ENCODE assay signal across 8 cellular contexts in the genomic region with DNA sequence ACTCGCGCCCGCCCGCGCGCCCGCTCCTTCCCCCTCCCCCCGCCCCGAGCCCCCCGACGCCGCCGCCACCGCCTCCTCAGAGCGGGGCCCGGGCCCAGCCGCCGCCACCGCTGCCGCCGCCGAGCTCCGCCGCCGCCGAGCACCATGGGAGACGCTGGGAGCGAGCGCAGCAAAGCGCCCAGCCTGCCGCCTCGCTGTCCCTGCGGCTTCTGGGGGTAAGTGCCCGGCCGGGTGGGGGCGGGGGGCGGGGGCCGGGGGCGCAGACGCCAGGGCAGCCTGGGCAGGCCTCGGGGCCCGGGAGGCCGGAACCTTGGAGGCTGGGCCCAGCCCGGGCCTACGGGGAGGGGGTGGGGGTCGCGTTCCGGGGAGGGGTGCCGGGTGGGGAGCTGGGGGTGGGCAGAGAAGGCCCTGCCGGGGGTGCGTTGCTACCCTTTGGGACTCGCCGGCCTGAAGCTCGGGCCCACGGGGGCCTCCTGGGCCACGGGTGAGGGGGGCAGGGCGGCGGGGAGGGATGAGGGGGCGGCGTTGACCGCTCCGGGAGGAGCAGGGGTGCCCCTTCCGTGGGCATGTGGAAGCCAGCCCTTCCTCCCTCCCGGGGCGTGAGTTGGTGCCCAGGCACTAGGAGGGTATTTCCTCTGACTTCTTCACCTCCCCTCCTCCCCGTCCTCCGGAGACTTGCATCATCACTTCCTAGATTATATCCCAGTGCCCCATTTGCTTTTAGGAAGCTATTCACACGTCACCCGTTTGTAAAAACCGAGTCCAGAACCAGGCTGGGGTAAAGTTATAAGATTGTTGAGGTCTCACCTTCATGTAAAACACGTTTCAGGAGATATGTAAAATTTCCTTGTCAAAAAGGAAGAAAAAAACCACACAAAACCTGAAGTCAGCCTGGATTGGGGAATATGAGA. TPM values are rescaled to one million over a fixed set of nuclear protein-coding genes. Genes with fewer than 3 reads are reported as not detected.
DNase-seq lines count a peak whose midpoint lies in the region; ATAC-seq and TF ChIP-seq lines count a peak whose summit lies in the region.

No MANE protein-coding gene starts in this region.

- peaks cover 0 to 2% (median 0%) of the 10 kb centered on the region in 5 donors for H3K36me3 Mint-ChIP-seq in naive thymus-derived CD4-positive, alpha-beta T cell
- peaks cover 7% of the 10 kb centered on the region for H3K36me3 Mint-ChIP-seq in stimulated activated naive CD8-positive, alpha-beta T cell treated with anti-CD3 and anti-CD28 coated beads, Interleukin-15, Interleukin-2, amounts not matched to agents 100 ng/mL and 50 ng/mL, for 24 hours (ENCODE audit: low read depth)

- H3K4me1 ChIP-seq in naive thymus-derived CD4-positive, alpha-beta T cell (ENCODE audit: control insufficient read depth in 2 of 2, insufficient read depth in 2 of 2, low read length in 2 of 2): peaks cover 30 to 31% of the 10 kb centered on the region in 2 donors

- peak overlapping the region; percentile 76 to 100 (median 94) for H3K4me3 Mint-ChIP-seq in naive thymus-derived CD4-positive, alpha-beta T cell
- H3K4me3 Mint-ChIP-seq in stimulated activated naive CD8-positive, alpha-beta T cell treated with anti-CD3 and anti-CD28 coated beads, Interleukin-15, Interleukin-2, amounts not matched to agents 100 ng/mL and 50 ng/mL, for 24 hours: peak overlapping the region; percentile 98

- peak overlapping the region; percentile 78 for H3K4me3 ChIP-seq in fibroblast of mammary gland (ENCODE audit: control insufficient read depth, low read depth, low read length)
- peak overlapping the region; percentile 10 for H3K4me3 ChIP-seq in naive thymus-derived CD4-positive, alpha-beta T cell (ENCODE audit: low read length)

- no peak for TF ChIP-seq CTCF in fibroblast of mammary gland (conservative IDR thresholded peaks at IDR 0.05; ENCODE audit: control insufficient read depth, insufficient read depth, low read depth, low read length)

- intact Hi-C loops in naive thymus-derived CD4-positive, alpha-beta T cell (cut with micrococcal nuclease): loop anchor here (1.0 to 10.0 kb wide), 13 partner anchors 29 to 883 kb away; partner anchors contain the start of genes CMTR1 (in 2 of the 2), GLO1 (in 2 of the 2) and RNF8 (in 2 of the 2)

- POLR2A ChIA-PET in naive thymus-derived CD4-positive, alpha-beta T cell (lab: Charles Lee): interaction anchor here (1.2 to 2.4 kb wide), 6 partner anchors 7 to 122 kb away, joined by 4 to 14 read pairs (median 8); partner anchors contain the start of gene MDGA1

- DNase-seq in AG08395 (ENCODE audit: low spot score): peak; percentile 47
- peak; percentile 79 for DNase-seq in H4 (ENCODE audit: low spot score)
- DNase-seq in OCI-M1 (lab: John Stamatoyannopoulos, UW): peak; percentile 85
- peak; percentile 12 for DNase-seq in activated T-helper 1 cell treated with Interleukin-2 at 50 U/mL for 16 hours (ENCODE audit: low read depth)
- peak; percentile 65 for DNase-seq in fibroblast of mammary gland (ENCODE audit: low read depth)
- DNase-seq in naive thymus-derived CD4-positive, alpha-beta T cell: peak in 7 of 9 donors; percentile 9 to 66 (median 25)

- H3K36me3 ChIP-seq in naive thymus-derived CD4-positive, alpha-beta T cell (ENCODE audit: control insufficient read depth in 2 of 3, insufficient read depth in 3 of 3, low read length in 3 of 3): peaks cover 0 to 6% (median 0%) of the 10 kb centered on the region in 3 experiments

- no peaks in the 10 kb centered on the region for H3K9me3 ChIP-seq in naive thymus-derived CD4-positive, alpha-beta T cell (ENCODE audit: control insufficient read depth in 2 of 3, low read length in 3 of 3)

- H3K4me1 Mint-ChIP-seq in naive thymus-derived CD4-positive, alpha-beta T cell: peaks cover 46 to 74% (median 63%) of the 10 kb centered on the region in 7 donors
- H3K4me1 Mint-ChIP-seq in stimulated activated naive CD8-positive, alpha-beta T cell treated with anti-CD3 and anti-CD28 coated beads, Interleukin-15, Interleukin-2, amounts not matched to agents 100 ng/mL and 50 ng/mL, for 24 hours (ENCODE audit: low read depth): peaks cover 60% of the 10 kb centered on the region

- CTCF ChIA-PET in naive thymus-derived CD4-positive, alpha-beta T cell (lab: Charles Lee): interaction anchor here (0.6 kb wide), 1 partner anchor 192 kb away, joined by 3 read pairs; no protein-coding TSS in a partner anchor

- H3K27me3 Mint-ChIP-seq in naive thymus-derived CD4-positive, alpha-beta T cell: peaks cover 0 to 23% (median 0%) of the 10 kb centered on the region in 5 donors
- no peaks in the 10 kb centered on the region for H3K27me3 Mint-ChIP-seq in stimulated activated naive CD8-positive, alpha-beta T cell treated with anti-CD3 and anti-CD28 coated beads, Interleukin-15, Interleukin-2, amounts not matched to agents 100 ng/mL and 50 ng/mL, for 24 hours

- H3K27me3 ChIP-seq in naive thymus-derived CD4-positive, alpha-beta T cell (ENCODE audit: control insufficient read depth in 2 of 2, insufficient read depth in 2 of 2, low read length in 2 of 2): no peaks in the 10 kb centered on the region

- H3K9me3 Mint-ChIP-seq in naive thymus-derived CD4-positive, alpha-beta T cell: no peaks in the 10 kb centered on the region
- no peaks in the 10 kb centered on the region for H3K9me3 Mint-ChIP-seq in stimulated activated naive CD8-positive, alpha-beta T cell treated with anti-CD3 and anti-CD28 coated beads, Interleukin-15, Interleukin-2, amounts not matched to agents 100 ng/mL and 50 ng/mL, for 24 hours

- peak overlapping the region; percentile 93 for H3K27ac ChIP-seq in naive thymus-derived CD4-positive, alpha-beta T cell (ENCODE audit: low read depth, low read length)

- H3K27ac Mint-ChIP-seq in naive thymus-derived CD4-positive, alpha-beta T cell: peak overlapping the region; percentile 40 to 98 (median 88)
- peak overlapping the region; percentile 72 for H3K27ac Mint-ChIP-seq in stimulated activated naive CD8-positive, alpha-beta T cell treated with anti-CD3 and anti-CD28 coated beads, Interleukin-15, Interleukin-2, amounts not matched to agents 100 ng/mL and 50 ng/mL, for 24 hours

- no peak for ATAC-seq in naive thymus-derived CD4-positive, alpha-beta T cell
- ATAC-seq in HG03139 (IDR thresholded peaks at IDR 0.05; ENCODE audit: unreplicated experiment): no peak

RNA-seq across cellular contexts. Expression of gene ZFAND3, which starts 0.5 kb away (rescaled TPM):
- 7.4 and 9.2 TPM in 2 replicates for total RNA-seq in H4 (2014; rRNA removed; shearing (Covaris generic))
- total RNA-seq in naive thymus-derived CD4-positive, alpha-beta T cell: 10 to 100 TPM; 31.7 to 55.0 (median 42.5) TPM
- 1 to 10 TPM; 3.5 to 4.4 TPM for polyA plus RNA-seq in naive thymus-derived CD4-positive, alpha-beta T cell

Comparison
In these comparisons a context has a peak if more than half of its experiments do, and no peak if none do; other contexts are left out.
1. DNase-seq: peak in every context shown above with its lines; median percentile 85 in OCI-M1; 79 in H4; 65 in fibroblast of mammary gland; 47 in AG08395; 25 in naive thymus-derived CD4-positive, alpha-beta T cell; 12 in activated T-helper 1 cell treated with Interleukin-2 at 50 U/mL for 16 hours.